Comparison of ENCODE assay signal across 16 cellular contexts in the genomic region with DNA sequence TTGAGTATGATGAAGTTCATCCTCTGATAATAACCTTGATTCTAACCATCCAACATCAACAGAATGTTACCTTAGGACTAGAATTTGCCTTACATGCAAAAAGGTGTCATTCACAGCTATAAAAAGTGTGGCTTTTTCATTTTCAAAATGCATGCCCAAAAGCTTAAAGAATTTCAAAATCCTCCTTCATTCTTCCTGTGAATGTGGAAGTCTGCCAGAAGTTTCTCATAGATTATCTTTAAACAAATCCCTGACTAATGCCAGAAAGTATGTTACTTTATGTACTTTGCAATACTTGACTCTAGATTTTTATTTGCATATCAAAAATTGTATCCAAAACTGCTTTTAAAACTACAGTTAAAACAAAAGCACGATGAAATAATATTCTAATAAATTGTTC.
DNase-seq lines count a peak whose midpoint lies in the region; ATAC-seq and TF ChIP-seq lines count a peak whose summit lies in the region.
"Had no signal": no experiment of that assay in that cellular context is flagged by ENCODE, and none has a peak within 500 bp of the region (broad histone marks: within the 10 kb centered on the region; RNA-seq: fewer than 3 reads in every experiment).

No MANE protein-coding gene starts in this region.

- H4K20me1 ChIP-seq in PC-3 (ENCODE audit: low read length) (no peaks in the 10 kb centered on the region), fibroblast of lung (ENCODE audit: control insufficient read depth, extremely low read depth, insufficient read depth, low read length) (no peaks in the 10 kb centered on the region)

- H3K27ac ChIP-seq in PC-3 (ENCODE audit: low read length) = peak overlapping the region; percentile 64
- H3K27ac ChIP-seq in fibroblast of lung (ENCODE audit: insufficient read depth, low read length) = no peak overlapping the region
- H3K27ac ChIP-seq: KMS-11, suprapubic skin had no signal

- H3K79me2 ChIP-seq in PC-3 (ENCODE audit: low read length) = no peaks in the 10 kb centered on the region
- H3K79me2 ChIP-seq in fibroblast of lung (ENCODE audit: control insufficient read depth, insufficient read depth, low read length) = no peaks in the 10 kb centered on the region

- intact Hi-C loops in PC-3 (cut with micrococcal nuclease) = loop anchor here (1.0 to 5.0 kb wide), 3 partner anchors 48 to 264 kb away; no protein-coding TSS in a partner anchor

- H3K4me3 ChIP-seq in PC-3 (ENCODE audit: low read length) (no peak overlapping the region), fibroblast of lung (replicated peaks in 1 of 4; ENCODE audit: control extremely low read depth in 1 of 4, insufficient read depth in 1 of 4, low read depth in 3 of 4, low read length in 4 of 4) (no peak overlapping the region), skeletal muscle satellite cell (ENCODE audit: low read length) (no peak overlapping the region)
- H3K4me3 ChIP-seq: lung, suprapubic skin had no signal

- H3K4me2 ChIP-seq in PC-3 (ENCODE audit: low read length) (peak overlapping the region; percentile 60), fibroblast of lung (ENCODE audit: extremely low read depth, insufficient read depth, low read length) (no peak overlapping the region), skeletal muscle satellite cell (ENCODE audit: low read length) (peak overlapping the region; percentile 44)
- H3K4me2 ChIP-seq: KMS-11 had no signal

- CTCF ChIA-PET in PC-3 (lab: Charles Lee) = no interaction called here

- TF ChIP-seq CTCF in PC-3 (conservative IDR thresholded peaks at IDR 0.05; ENCODE audit: low read depth, low read length) = no peak
- no peak for TF ChIP-seq CTCF in fibroblast of lung (conservative IDR thresholded peaks at IDR 0.05 in 1 of 2, IDR thresholded peaks at IDR 0.05 in 1 of 2; ENCODE audit: low read depth in 1 of 2, low read length in 2 of 2)

- no peaks in the 10 kb centered on the region for H3K27me3 ChIP-seq in PC-3 (ENCODE audit: low read length)
- H3K27me3 ChIP-seq in fibroblast of lung (ENCODE audit: control insufficient read depth, insufficient read depth, low read length) = no peaks in the 10 kb centered on the region
- H3K27me3 ChIP-seq in skeletal muscle satellite cell (ENCODE audit: control insufficient read depth, insufficient read depth, low read length) = no peaks in the 10 kb centered on the region
- H3K27me3 ChIP-seq: suprapubic skin had no signal

- H3K36me3 ChIP-seq in PC-3 (ENCODE audit: low read depth, low read length) (no peaks in the 10 kb centered on the region), fibroblast of lung (ENCODE audit: control insufficient read depth, insufficient read depth, low read length) (no peaks in the 10 kb centered on the region), skeletal muscle satellite cell (ENCODE audit: insufficient read depth, low read length) (no peaks in the 10 kb centered on the region)
- H3K36me3 ChIP-seq: suprapubic skin had no signal

- H3K4me1 ChIP-seq in PC-3 (ENCODE audit: insufficient read depth, low read length) (peaks cover 19% of the 10 kb centered on the region), fibroblast of lung (ENCODE audit: control insufficient read depth, extremely low read depth, insufficient read depth, low read length) (peaks cover 2% of the 10 kb centered on the region), skeletal muscle satellite cell (ENCODE audit: control insufficient read depth, insufficient read depth, low read length) (peaks cover 14% of the 10 kb centered on the region)
- H3K4me1 ChIP-seq: suprapubic skin had no signal

- H2AFZ ChIP-seq in PC-3 (ENCODE audit: low read length) = no peak overlapping the region
- H2AFZ ChIP-seq in fibroblast of lung (ENCODE audit: low read length) = no peak overlapping the region

- peak; percentile 44 for DNase-seq in GM03348 (ENCODE audit: low spot score)
- DNase-seq in PC-3 = peak; percentile 90
- DNase-seq in fibroblast of lung (ENCODE audit: low read depth in 2 of 2) = peak; percentile 73 to 94
- no peak for DNase-seq in KBM-7
- DNase-seq in NCI-H1417 (lab: John Stamatoyannopoulos, UW) = no peak
- DNase-seq: activated naive CD4-positive, alpha-beta T cell; effector CD8-positive, alpha-beta T cell; GDM1; natural killer cell; SIG-M5 had no signal

- in situ Hi-C loops in KBM-7 (cut with MboI; ENCODE audit: low pct_unique_long_range_greater_than_20kb, low sequenced_read_pairs) = no loop called here

- no TSS peak for BruUV-seq in PC-3 (replicated peaks; lab: Mats Ljungman, UMichigan)

- ATAC-seq in PC-3 (peak; percentile 84), GM21515 (IDR thresholded peaks at IDR 0.05; ENCODE audit: unreplicated experiment) (no peak)
- ATAC-seq: activated CD4-positive, CD25-positive, alpha-beta regulatory T cell treated with anti-CD3 and anti-CD28 coated beads, Interleukin-2, amount 50 U/mL, for 24 hours; natural killer cell had no signal

- no peaks in the 10 kb centered on the region for H3K9me2 ChIP-seq in PC-3 (replicated peaks; ENCODE audit: low read length)

- no peak overlapping the region for H3K9ac ChIP-seq in PC-3 (ENCODE audit: low read length)
- no peak overlapping the region for H3K9ac ChIP-seq in fibroblast of lung (ENCODE audit: insufficient read depth, low read length)
- H3K9ac ChIP-seq in skeletal muscle satellite cell (ENCODE audit: low read depth, low read length) = no peak overlapping the region
- H3K9ac ChIP-seq: KMS-11 had no signal

- H3K9me3 ChIP-seq in PC-3 (ENCODE audit: low read length) = 0 out of 2 replicates have a peak, but pooled peaks cover 3% of the 10 kb centered on the region
- no peaks in the 10 kb centered on the region for H3K9me3 ChIP-seq in fibroblast of lung (ENCODE audit: control insufficient read depth, insufficient read depth, low read depth, low read length)
- H3K9me3 ChIP-seq in skeletal muscle satellite cell (replicated peaks; ENCODE audit: low read length) = no peaks in the 10 kb centered on the region
- H3K9me3 ChIP-seq: suprapubic skin had no signal

- no peaks in the 10 kb centered on the region for H3F3A ChIP-seq in PC-3 (ENCODE audit: low read length, unreplicated experiment)

- POLR2A ChIA-PET in PC-3 (lab: Charles Lee; ENCODE audit: unreplicated experiment) = interaction anchor here (0.6 kb wide), 1 partner anchor 1087 kb away, joined by 3 read pairs; no protein-coding TSS in a partner anchor

Comparison
In these comparisons a context has a peak if more than half of its experiments do, and no peak if none do; other contexts are left out.
1. DNase-seq: peak in GM03348 (single experiment), PC-3 (single experiment) and fibroblast of lung (2 of 2); none in KBM-7 (single experiment) and NCI-H1417 (0 of 3).